In genomic region chr17:35486920-35487727, GRCh38 we compare ENCODE assay signal across 8 cellular contexts. TPM values are rescaled to one million over a fixed set of nuclear protein-coding genes. Genes with fewer than 3 reads are reported as not detected.
DNase-seq lines count a peak whose midpoint lies in the region; ATAC-seq and TF ChIP-seq lines count a peak whose summit lies in the region.

No MANE protein-coding gene starts in this region.

- no peak for TF ChIP-seq EP300 in neural cell (conservative IDR thresholded peaks at IDR 0.05; ENCODE audit: poor library complexity, severe bottlenecking)
- TF ChIP-seq EP300 in stomach (IDR thresholded peaks at IDR 0.05), result no peak

- peaks cover 59% of the 10 kb centered on the region for H3K4me1 Mint-ChIP-seq in activated CD8-positive, alpha-beta memory T cell treated with anti-CD3 and anti-CD28 coated beads, Interleukin-2, amount 10 ng/mL, durations not matched to agents 7 days and 5 days

- H3K36me3 ChIP-seq in esophagus (ENCODE audit: control insufficient read depth in 2 of 2, insufficient read depth in 2 of 2, low read length in 1 of 2), result no peaks in the 10 kb centered on the region
- no peaks in the 10 kb centered on the region for H3K36me3 ChIP-seq in neural cell (ENCODE audit: insufficient read depth, low read length)
- H3K36me3 ChIP-seq in stomach, result no peaks in the 10 kb centered on the region

- H3F3A ChIP-seq in neural cell (ENCODE audit: insufficient read depth, low read length, poor library complexity, severe bottlenecking), result no peaks in the 10 kb centered on the region

- no peaks in the 10 kb centered on the region for H3K9me2 ChIP-seq in neural cell (ENCODE audit: insufficient read depth, low read length)

- WGBS in esophagus, 2 donors, result 11 to 12% methylated on average over 41 of the region's 41 CpGs
- WGBS in stomach, 5 donors, result 7 to 13% (median 9%) methylated on average over 28 to 41 of the region's 41 CpGs

- H2AFZ ChIP-seq in neural cell (ENCODE audit: low read depth, low read length), result no peak overlapping the region

- CTCF ChIA-PET in activated CD8-positive, alpha-beta memory T cell treated with anti-CD3 and anti-CD28 coated beads, Interleukin-2, amount 10 ng/mL, durations not matched to agents 7 days and 5 days (lab: Charles Lee), result interaction anchor here (0.8 to 3.9 kb wide), 11 partner anchors 30 to 245 kb away, joined by 3 to 27 read pairs (median 4); partner anchors contain the start of genes SLFN11 and SLFN12L

- no peak overlapping the region for H3K9ac ChIP-seq in neural cell (ENCODE audit: low read length)

- H3K4me2 ChIP-seq in neural cell (ENCODE audit: low read length), result no peak overlapping the region

- TF ChIP-seq CTCF in GM12864 (IDR thresholded peaks at IDR 0.05; ENCODE audit: low read depth, low read length, missing control alignments), result no peak
- TF ChIP-seq CTCF in neural cell (IDR thresholded peaks at IDR 0.05; ENCODE audit: poor library complexity, severe bottlenecking), result no peak
- no peak for TF ChIP-seq CTCF in stomach (IDR thresholded peaks at IDR 0.05)

- peak overlapping the region; percentile 73 for H3K4me3 Mint-ChIP-seq in activated CD8-positive, alpha-beta memory T cell treated with anti-CD3 and anti-CD28 coated beads, Interleukin-2, amount 10 ng/mL, durations not matched to agents 7 days and 5 days

- no peak for TF ChIP-seq POLR2A in stomach (IDR thresholded peaks at IDR 0.05)

- H3K4me1 ChIP-seq in esophagus (ENCODE audit: control insufficient read depth in 2 of 2, insufficient read depth in 2 of 2, low read length in 1 of 2) (peaks cover 0 to 3% of the 10 kb centered on the region in 2 donors), stomach (peaks cover 5 to 34% (median 18%) of the 10 kb centered on the region in 4 donors)

- H3K4me3 ChIP-seq in GM12864 (ENCODE audit: low read depth, low read length) (peak overlapping the region; percentile 62), esophagus (ENCODE audit: low read depth in 1 of 2, low read length in 2 of 2) (peak overlapping the region; percentile 56 to 57), neural cell (ENCODE audit: low read length) (peak overlapping the region; percentile 46), stomach (peak overlapping the region; percentile 48 to 61 (median 58))

- H3K27me3 ChIP-seq in esophagus (ENCODE audit: control insufficient read depth in 1 of 2, insufficient read depth in 2 of 2, low read length in 2 of 2), result no peaks in the 10 kb centered on the region
- H3K27me3 ChIP-seq in neural cell (ENCODE audit: insufficient read depth, low read depth, low read length), result peaks cover 100% of the 10 kb centered on the region
- peaks cover 6 to 78% (median 40%) of the 10 kb centered on the region in 3 donors for H3K27me3 ChIP-seq in stomach

- DNase-seq in GM12864 (ENCODE audit: low read depth) (peak; percentile 55), LoVo (ENCODE audit: low spot score) (peak; percentile 5), stomach (peak; percentile 52), hippocampal formation (lab: John Stamatoyannopoulos, UW) (no peak), D341Med (ENCODE audit: low spot score) (no peak)
- DNase-seq in activated CD8-positive, alpha-beta memory T cell treated with anti-CD3 and anti-CD28 coated beads, Interleukin-2, amount 10 ng/mL, durations not matched to agents 7 days and 5 days, result peak; percentile 83

- peak overlapping the region; percentile 79 for H3K27ac Mint-ChIP-seq in activated CD8-positive, alpha-beta memory T cell treated with anti-CD3 and anti-CD28 coated beads, Interleukin-2, amount 10 ng/mL, durations not matched to agents 7 days and 5 days

- intact Hi-C loops in stomach (cut with DNase I; ENCODE audit: low total_unique reads), result no loop called here

- no peaks in the 10 kb centered on the region for H3K9me3 Mint-ChIP-seq in activated CD8-positive, alpha-beta memory T cell treated with anti-CD3 and anti-CD28 coated beads, Interleukin-2, amount 10 ng/mL, durations not matched to agents 7 days and 5 days (ENCODE audit: low read depth)

- TF ChIP-seq RAD21 in neural cell (conservative IDR thresholded peaks at IDR 0.05), result no peak

- peak; percentile 63 for ATAC-seq in activated CD8-positive, alpha-beta memory T cell treated with anti-CD3 and anti-CD28 coated beads, Interleukin-2, amount 10 ng/mL, durations not matched to agents 7 days and 5 days

- H3K9me3 ChIP-seq in esophagus (ENCODE audit: control insufficient read depth in 2 of 2, insufficient read depth in 1 of 2, low read depth in 1 of 2, low read length in 1 of 2) (peaks cover 0 to 10% of the 10 kb centered on the region in 2 donors), neural cell (ENCODE audit: low read length) (peaks cover 22% of the 10 kb centered on the region), stomach (peaks cover 0 to 16% (median 6%) of the 10 kb centered on the region in 4 donors)

- no peaks in the 10 kb centered on the region for H3K79me2 ChIP-seq in neural cell (replicated peaks; ENCODE audit: insufficient read depth, low read length)

- no peaks in the 10 kb centered on the region for H3K27me3 Mint-ChIP-seq in activated CD8-positive, alpha-beta memory T cell treated with anti-CD3 and anti-CD28 coated beads, Interleukin-2, amount 10 ng/mL, durations not matched to agents 7 days and 5 days

- no peaks in the 10 kb centered on the region for H4K20me1 ChIP-seq in neural cell (ENCODE audit: insufficient read depth)

- H3K27ac ChIP-seq in esophagus (ENCODE audit: low read depth in 2 of 2, low read length in 1 of 2), result peak overlapping the region; percentile 29 to 53
- H3K27ac ChIP-seq in neural cell (ENCODE audit: low read length), result no peak overlapping the region
- peak overlapping the region in 3 of 5 donors; percentile 61 to 75 (median 66) for H3K27ac ChIP-seq in stomach

- H3K36me3 Mint-ChIP-seq in activated CD8-positive, alpha-beta memory T cell treated with anti-CD3 and anti-CD28 coated beads, Interleukin-2, amount 10 ng/mL, durations not matched to agents 7 days and 5 days, result peaks cover 91% of the 10 kb centered on the region

TF ChIP-seq in neural cell, 6 proteins besides CTCF, POLR2A, EP300 and RAD21:
- TF ChIP-seq REST (IDR thresholded peaks at IDR 0.05; ENCODE audit: borderline replicate concordance) (no peak), TAF1 (IDR thresholded peaks at IDR 0.05; ENCODE audit: low read depth) (no peak), MXI1 (conservative IDR thresholded peaks at IDR 0.05; ENCODE audit: poor library complexity, severe bottlenecking) (no peak), SMC3 (conservative IDR thresholded peaks at IDR 0.05; ENCODE audit: poor library complexity) (no peak), EZH2 (IDR thresholded peaks at IDR 0.05; ENCODE audit: borderline replicate concordance, insufficient read depth, low read length, poor library complexity, severe bottlenecking) (no peak), POLR2AphosphoS5 (IDR thresholded peaks at IDR 0.05) (no peak)

RNA-seq across cellular contexts. Expression of gene SLFN13, which starts 38.6 kb away (rescaled TPM):
- 100 to 1,000 TPM in 1 of 2 experiments, 10 to 100 TPM in 1; 70.5 to 115 TPM for total RNA-seq in activated CD8-positive, alpha-beta memory T cell treated with anti-CD3 and anti-CD28 coated beads, Interleukin-2, amount 10 ng/mL, durations not matched to agents 7 days and 5 days
- 1 to 10 TPM; 3.7 to 6.0 TPM for polyA plus RNA-seq in esophagus
- 0.20 TPM in 1 of 2 replicates, not detected in the other for polyA plus RNA-seq in neural cell
- polyA minus RNA-seq in neural cell, result not detected in 2 replicates
- total RNA-seq in stomach, result 10 to 100 TPM in 2 of 5 donors, 1 to 10 TPM in 2, under 1 TPM in 1; 0.87 to 25.0 (median 7.5) TPM
- polyA plus RNA-seq in stomach, result 1 to 10 TPM; 1.8 to 2.4 (median 2.1) TPM

RNA-seq across cellular contexts. Expression of gene SLFN12L, which starts 50.4 kb away (rescaled TPM):
- total RNA-seq in activated CD8-positive, alpha-beta memory T cell treated with anti-CD3 and anti-CD28 coated beads, Interleukin-2, amount 10 ng/mL, durations not matched to agents 7 days and 5 days, result 100 to 1,000 TPM in 1 of 2 experiments, 10 to 100 TPM in 1; 95.4 to 197 TPM
- under 1 TPM; 0.25 to 0.55 TPM for polyA plus RNA-seq in esophagus
- polyA plus RNA-seq in neural cell, result not detected in 2 replicates
- polyA minus RNA-seq in neural cell, result not detected in 2 replicates
- total RNA-seq in stomach, result 1 to 10 TPM in 4 of 5 donors, under 1 TPM in 1; 0.58 to 7.0 (median 1.8) TPM
- under 1 TPM in 2 of 3 donors, not detected in 1; 0.15 to 0.37 TPM for polyA plus RNA-seq in stomach

RNA-seq across cellular contexts. Expression of gene SLFN12, which starts 54.8 kb away (rescaled TPM):
- 10 to 100 TPM; 22.6 to 31.6 TPM for total RNA-seq in activated CD8-positive, alpha-beta memory T cell treated with anti-CD3 and anti-CD28 coated beads, Interleukin-2, amount 10 ng/mL, durations not matched to agents 7 days and 5 days
- 1 to 10 TPM; 1.9 to 2.0 TPM for polyA plus RNA-seq in esophagus
- polyA plus RNA-seq in neural cell, result not detected in 2 replicates
- polyA minus RNA-seq in neural cell, result not detected in 2 replicates
- total RNA-seq in stomach, result 100 to 1,000 TPM in 1 of 5 donors, 10 to 100 TPM in 2, 1 to 10 TPM in 2; 1.3 to 182 (median 14.3) TPM
- 1 to 10 TPM in 2 of 3 donors, under 1 TPM in 1; 0.85 to 3.1 (median 2.9) TPM for polyA plus RNA-seq in stomach

Comparison
In these comparisons a context has a peak if more than half of its experiments do, and no peak if none do; other contexts are left out.
1. DNase-seq: peak in GM12864 (single experiment), LoVo (single experiment), activated CD8-positive, alpha-beta memory T cell treated with anti-CD3 and anti-CD28 coated beads, Interleukin-2, amount 10 ng/mL, durations not matched to agents 7 days and 5 days (single experiment) and stomach (single experiment); none in hippocampal formation (0 of 2) and D341Med (single experiment).
2. Peak in every context shown above with its lines, with median percentiles within 50 percentile points of each other: H3K4me3 ChIP-seq.